Comparison of ENCODE assay signal across 7 cellular contexts in the genomic region with DNA sequence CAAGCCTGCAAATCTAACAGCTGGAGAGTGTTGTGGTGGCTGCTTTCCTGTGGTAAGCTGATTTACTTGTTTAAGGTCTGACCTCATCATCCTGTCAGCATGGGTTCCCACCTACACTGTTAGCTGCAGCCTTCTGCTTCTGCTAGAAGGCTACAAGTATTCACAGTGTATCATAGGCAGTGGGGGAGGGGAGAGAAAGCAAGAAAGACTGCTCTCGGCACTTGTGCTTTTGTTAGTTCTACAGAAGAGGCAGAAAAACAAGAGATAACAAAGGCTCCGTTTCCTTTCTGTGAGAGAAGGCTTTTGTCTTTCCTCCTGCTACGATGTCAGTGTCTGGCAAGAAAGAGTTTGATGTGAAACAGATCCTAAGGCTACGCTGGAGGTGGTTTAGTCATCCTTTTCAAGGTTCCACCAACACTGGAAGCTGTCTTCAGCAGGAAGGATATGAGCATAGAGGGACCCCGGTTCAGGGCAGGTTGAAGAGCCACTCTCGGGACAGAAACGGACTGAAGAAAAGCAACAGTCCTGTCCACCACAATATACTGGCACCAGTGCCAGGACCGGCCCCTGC.
DNase-seq lines count a peak whose midpoint lies in the region; ATAC-seq and TF ChIP-seq lines count a peak whose summit lies in the region.

A gene with protein sequence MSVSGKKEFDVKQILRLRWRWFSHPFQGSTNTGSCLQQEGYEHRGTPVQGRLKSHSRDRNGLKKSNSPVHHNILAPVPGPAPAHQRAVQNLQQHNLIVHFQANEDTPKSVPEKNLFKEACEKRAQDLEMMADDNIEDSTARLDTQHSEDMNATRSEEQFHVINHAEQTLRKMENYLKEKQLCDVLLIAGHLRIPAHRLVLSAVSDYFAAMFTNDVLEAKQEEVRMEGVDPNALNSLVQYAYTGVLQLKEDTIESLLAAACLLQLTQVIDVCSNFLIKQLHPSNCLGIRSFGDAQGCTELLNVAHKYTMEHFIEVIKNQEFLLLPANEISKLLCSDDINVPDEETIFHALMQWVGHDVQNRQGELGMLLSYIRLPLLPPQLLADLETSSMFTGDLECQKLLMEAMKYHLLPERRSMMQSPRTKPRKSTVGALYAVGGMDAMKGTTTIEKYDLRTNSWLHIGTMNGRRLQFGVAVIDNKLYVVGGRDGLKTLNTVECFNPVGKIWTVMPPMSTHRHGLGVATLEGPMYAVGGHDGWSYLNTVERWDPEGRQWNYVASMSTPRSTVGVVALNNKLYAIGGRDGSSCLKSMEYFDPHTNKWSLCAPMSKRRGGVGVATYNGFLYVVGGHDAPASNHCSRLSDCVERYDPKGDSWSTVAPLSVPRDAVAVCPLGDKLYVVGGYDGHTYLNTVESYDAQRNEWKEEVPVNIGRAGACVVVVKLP (plus strand): TSS at position 232 of the 571 bp plus-strand sequence. CDS start 92 bp downstream, at position 324.

- peaks cover 0 to 8% (median 3%) of the 10 kb centered on the region in 5 donors for H3K27me3 ChIP-seq in subcutaneous abdominal adipose tissue (ENCODE audit: control insufficient read depth in 5 of 5, insufficient read depth in 4 of 5, low read length in 5 of 5)

- H3K4me3 ChIP-seq in NB4 (ENCODE audit: low read depth, low read length): no peak within 1 kb of the TSS
- peak within 1 kb of the TSS in 4 of 5 donors; percentile 26 to 61 (median 36) for H3K4me3 ChIP-seq in subcutaneous abdominal adipose tissue (ENCODE audit: low read depth in 1 of 5, low read length in 5 of 5)

- H3K4me1 ChIP-seq in subcutaneous abdominal adipose tissue (ENCODE audit: control insufficient read depth in 5 of 5, insufficient read depth in 5 of 5, low read length in 5 of 5): no peaks in the 10 kb centered on the region

- DNase-seq in NB4 (ENCODE audit: low read depth) (peak; percentile 13), iPS-NIHi7 (ENCODE audit: extremely low spot score) (peak; percentile 73), DMS153 treated with DMSO at 0.1 percent for 48 hours (lab: John Stamatoyannopoulos, UW; ENCODE audit: unreplicated experiment) (no peak), RPMI8226 (no peak)

- H3K27ac ChIP-seq in angular gyrus (ENCODE audit: low read depth, low read length) (peak within 1 kb of the TSS; percentile 90), subcutaneous abdominal adipose tissue (ENCODE audit: low read depth, low read length) (no peak within 1 kb of the TSS)

- ATAC-seq in GM18873 (IDR thresholded peaks at IDR 0.05; ENCODE audit: low FRiP score, unreplicated experiment): no peak

- no peak for TF ChIP-seq CTCF in NB4 (IDR thresholded peaks at IDR 0.05; ENCODE audit: low read depth, low read length)

- H3K9ac ChIP-seq in subcutaneous abdominal adipose tissue (ENCODE audit: low read length in 5 of 5): no peak within 1 kb of the TSS

- no peaks in the 10 kb centered on the region for H3K9me3 ChIP-seq in subcutaneous abdominal adipose tissue (ENCODE audit: control insufficient read depth in 5 of 5, low read length in 5 of 5)

- no peak for TF ChIP-seq POLR2A in NB4 (IDR thresholded peaks at IDR 0.05; ENCODE audit: extremely low read depth, insufficient read length)

- H3K36me3 ChIP-seq in subcutaneous abdominal adipose tissue (ENCODE audit: control insufficient read depth in 5 of 5, insufficient read depth in 5 of 5, low read length in 5 of 5): no peaks in the 10 kb centered on the region

Comparison
In these comparisons a context has a peak if more than half of its experiments do, and no peak if none do; other contexts are left out.
1. DNase-seq: peak in NB4 (single experiment) and iPS-NIHi7 (single experiment); none in DMS153 treated with DMSO at 0.1 percent for 48 hours (single experiment) and RPMI8226 (single experiment).